Comparison of ENCODE assay signal across 9 cellular contexts in genomic region chr4:182143822-182144620, GRCh38.
DNase-seq lines count a peak whose midpoint lies in the region; ATAC-seq and TF ChIP-seq lines count a peak whose summit lies in the region.
"Had no signal": no experiment of that assay in that cellular context is flagged by ENCODE, and none has a peak within 500 bp of the region (broad histone marks: within the 10 kb centered on the region; RNA-seq: fewer than 3 reads in every experiment).

No MANE protein-coding gene starts in this region.

- ATAC-seq in naive thymus-derived CD8-positive, alpha-beta T cell = no peak

- peak overlapping the region; percentile 68 to 86 (median 78) for H3K27ac ChIP-seq in esophagus muscularis mucosa (replicated peaks in 1 of 4)

- WGBS in esophagus muscularis mucosa = 3% methylated on average over 33 of the region's 78 CpGs

- DNase-seq in T-helper 1 cell = no peak
- DNase-seq in HK-2 (ENCODE audit: unreplicated experiment) = peak; percentile 80
- DNase-seq in SKM-1 (lab: John Stamatoyannopoulos, UW; ENCODE audit: unreplicated experiment) = peak; percentile 8
- no peak for DNase-seq in esophagus muscularis mucosa (ENCODE audit: extremely low spot score)
- no peak for DNase-seq in naive thymus-derived CD8-positive, alpha-beta T cell
- DNase-seq in erythroblast (lab: John Stamatoyannopoulos, UW) = no peak
- DNase-seq in activated effector memory CD4-positive, alpha-beta T cell treated with Interleukin-2 at 50 U/mL for 16 hours = no peak
- DNase-seq: DND-41 had no signal

- peaks cover 2% of the 10 kb centered on the region for H3K4me1 Mint-ChIP-seq in T-helper 1 cell treated with Interleukin-12 subunit alpha and Interleukin-12 subunit beta and Interleukin-4 antibody, amounts not matched to agents 30 μg/mL and 1 μg/mL, for 36 hours (ENCODE audit: low read depth)
- peaks cover 5 to 23% (median 16%) of the 10 kb centered on the region in 4 donors for H3K4me1 Mint-ChIP-seq in naive thymus-derived CD8-positive, alpha-beta T cell

- TF ChIP-seq CTCF in esophagus muscularis mucosa (IDR thresholded peaks at IDR 0.05) = no peak

- no peak overlapping the region for H3K27ac Mint-ChIP-seq in T-helper 1 cell treated with Interleukin-12 subunit alpha and Interleukin-12 subunit beta and Interleukin-4 antibody, amounts not matched to agents 30 μg/mL and 1 μg/mL, for 36 hours
- H3K27ac Mint-ChIP-seq in naive thymus-derived CD8-positive, alpha-beta T cell = no peak overlapping the region

- H3K27me3 Mint-ChIP-seq in T-helper 1 cell treated with Interleukin-12 subunit alpha and Interleukin-12 subunit beta and Interleukin-4 antibody, amounts not matched to agents 30 μg/mL and 1 μg/mL, for 36 hours (ENCODE audit: low read depth) = peaks cover 75% of the 10 kb centered on the region
- H3K27me3 Mint-ChIP-seq in naive thymus-derived CD8-positive, alpha-beta T cell = peaks cover 42 to 81% (median 56%) of the 10 kb centered on the region in 5 donors

- no peaks in the 10 kb centered on the region for H3K9me3 ChIP-seq in esophagus muscularis mucosa

- peaks cover 1% of the 10 kb centered on the region for H3K36me3 Mint-ChIP-seq in T-helper 1 cell treated with Interleukin-12 subunit alpha and Interleukin-12 subunit beta and Interleukin-4 antibody, amounts not matched to agents 30 μg/mL and 1 μg/mL, for 36 hours (ENCODE audit: low read depth)
- H3K36me3 Mint-ChIP-seq in naive thymus-derived CD8-positive, alpha-beta T cell = peaks cover 0 to 7% (median 0%) of the 10 kb centered on the region in 3 donors

- POLR2A ChIA-PET in naive thymus-derived CD8-positive, alpha-beta T cell (lab: Charles Lee) = no interaction called here

- H3K4me3 ChIP-seq in esophagus muscularis mucosa = peak overlapping the region; percentile 69 to 80 (median 75)

- peaks cover 0 to 52% (median 6%) of the 10 kb centered on the region in 4 donors for H3K27me3 ChIP-seq in esophagus muscularis mucosa

- TF ChIP-seq EP300 in esophagus muscularis mucosa (IDR thresholded peaks at IDR 0.05) = no peak

- H3K36me3 ChIP-seq in esophagus muscularis mucosa = no peaks in the 10 kb centered on the region

- H3K9me3 Mint-ChIP-seq in T-helper 1 cell treated with Interleukin-12 subunit alpha and Interleukin-12 subunit beta and Interleukin-4 antibody, amounts not matched to agents 30 μg/mL and 1 μg/mL, for 36 hours = peaks cover 4% of the 10 kb centered on the region
- H3K9me3 Mint-ChIP-seq in naive thymus-derived CD8-positive, alpha-beta T cell = peaks cover 0 to 9% (median 0%) of the 10 kb centered on the region in 9 donors

- intact Hi-C loops in esophagus muscularis mucosa (cut with DNase I) = no loop called here

- no peak for TF ChIP-seq POLR2A in esophagus muscularis mucosa (IDR thresholded peaks at IDR 0.05; ENCODE audit: low read depth)
- TF ChIP-seq POLR2A in erythroblast (IDR thresholded peaks at IDR 0.05; ENCODE audit: low read length) = no peak

- peaks cover 23 to 41% (median 30%) of the 10 kb centered on the region in 4 donors for H3K4me1 ChIP-seq in esophagus muscularis mucosa

- H3K4me3 Mint-ChIP-seq in T-helper 1 cell treated with Interleukin-12 subunit alpha and Interleukin-12 subunit beta and Interleukin-4 antibody, amounts not matched to agents 30 μg/mL and 1 μg/mL, for 36 hours = peak overlapping the region; percentile 45
- H3K4me3 Mint-ChIP-seq in naive thymus-derived CD8-positive, alpha-beta T cell = peak overlapping the region; percentile 50 to 80 (median 70)

Comparison
In these comparisons a context has a peak if more than half of its experiments do, and no peak if none do; other contexts are left out.
1. DNase-seq: peak in HK-2 (single experiment) and SKM-1 (single experiment); none in T-helper 1 cell (0 of 5), esophagus muscularis mucosa (single experiment), naive thymus-derived CD8-positive, alpha-beta T cell (0 of 10), erythroblast (0 of 2) and activated effector memory CD4-positive, alpha-beta T cell treated with Interleukin-2 at 50 U/mL for 16 hours (single experiment).